In the genomic region with DNA sequence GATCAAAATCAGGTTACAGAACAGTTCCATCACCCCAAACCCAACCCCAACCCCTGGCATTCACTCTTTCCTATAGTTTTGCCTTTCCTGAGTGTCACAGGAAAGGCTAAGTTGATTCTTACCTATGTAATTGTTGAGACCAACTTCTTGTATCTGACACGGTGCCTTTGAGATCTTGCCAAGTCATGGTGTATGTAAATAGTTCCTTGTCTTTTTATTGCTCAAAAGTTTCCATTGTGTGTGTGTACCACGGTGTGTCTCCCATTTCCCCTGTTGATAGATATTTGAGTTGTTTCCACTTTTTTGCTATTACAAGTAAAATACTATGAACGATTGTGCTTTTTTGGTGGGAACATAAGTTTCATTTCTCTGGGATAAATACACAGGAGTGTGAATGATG, we compare ENCODE assay signal across 28 cellular contexts. TPM values are rescaled to one million over a fixed set of nuclear protein-coding genes. Genes with fewer than 3 reads are reported as not detected.
"Had no signal": no experiment of that assay in that cellular context is flagged by ENCODE, and none has a peak within 500 bp of the region (broad histone marks: within the 10 kb centered on the region; RNA-seq: fewer than 3 reads in every experiment).

No MANE protein-coding gene starts in this region.

- H3K4me3 ChIP-seq: gastroesophageal sphincter, heart right ventricle, neural progenitor cell, psoas muscle, tibial artery, uterus had no signal

- DNase-seq: activated CD4-positive, alpha-beta T cell treated with anti-CD3 and anti-CD28 coated beads, Interleukin-2, amount 10 ng/mL, durations not matched to agents 7 days and 5 days; activated CD8-positive, alpha-beta T cell treated with anti-CD3 and anti-CD28 coated beads, Interleukin-2, amount 10 ng/mL, durations not matched to agents 7 days and 5 days; activated naive CD4-positive, alpha-beta T cell treated with Interleukin-2 at 50 U/mL for 16 hours; activated naive CD8-positive, alpha-beta T cell treated with anti-CD3 and anti-CD28 coated beads, Interleukin-2, amount 10 ng/mL, durations not matched to agents 7 days and 5 days; activated T-cell treated with anti-CD3 and anti-CD28 coated beads, Interleukin-2, amount 50 U/mL, for 24 hours; amygdala; endodermal cell; heart right ventricle; immature natural killer cell; kidney glomerular epithelial cell; mesenchymal stem cell; naive thymus-derived CD4-positive, alpha-beta T cell; psoas muscle; right cardiac atrium; stimulated activated naive CD8-positive, alpha-beta T cell treated with anti-CD3 and anti-CD28 coated beads, Interleukin-15, Interleukin-2, amounts not matched to agents 100 U/mL and 50 U/mL, for 24 hours; substantia nigra; tibial artery; uterus had no signal

- H3K27ac Mint-ChIP-seq: activated CD4-positive, alpha-beta T cell treated with anti-CD3 and anti-CD28 coated beads, Interleukin-2, amount 10 ng/mL, durations not matched to agents 7 days and 5 days; activated CD8-positive, alpha-beta T cell treated with anti-CD3 and anti-CD28 coated beads, Interleukin-2, amount 10 ng/mL, durations not matched to agents 7 days and 5 days; activated naive CD8-positive, alpha-beta T cell treated with anti-CD3 and anti-CD28 coated beads, Interleukin-2, amount 10 ng/mL, durations not matched to agents 7 days and 5 days; activated T-cell treated with anti-CD3 and anti-CD28 coated beads, Interleukin-2, amount 50 U/mL, for 24 hours; activated T-helper 2 cell treated with anti-CD3 and anti-CD28 coated beads, Interferon-gamma antibody, Interleukin-2, Interleukin-4, amounts not matched to agents 10 μg/mL and 5 μg/mL and 100 μg/mL, durations not matched to agents 14 hours and 24 hours and 36 hours; endodermal cell; immature natural killer cell; naive thymus-derived CD4-positive, alpha-beta T cell; neural progenitor cell had no signal

- H3K27ac ChIP-seq: gastroesophageal sphincter, heart right ventricle, neural progenitor cell, psoas muscle, tibial artery, uterus had no signal

- H3K36me3 ChIP-seq: gastroesophageal sphincter, heart right ventricle, neural progenitor cell, tibial artery, uterus had no signal

- H3K9me3 Mint-ChIP-seq: activated CD4-positive, alpha-beta T cell treated with anti-CD3 and anti-CD28 coated beads, Interleukin-2, amount 10 ng/mL, durations not matched to agents 7 days and 5 days; activated naive CD8-positive, alpha-beta T cell treated with anti-CD3 and anti-CD28 coated beads, Interleukin-2, amount 10 ng/mL, durations not matched to agents 7 days and 5 days; activated T-cell treated with anti-CD3 and anti-CD28 coated beads, Interleukin-2, amount 50 U/mL, for 24 hours; activated T-helper 2 cell treated with anti-CD3 and anti-CD28 coated beads, Interferon-gamma antibody, Interleukin-2, Interleukin-4, amounts not matched to agents 10 μg/mL and 5 μg/mL and 100 μg/mL, durations not matched to agents 14 hours and 24 hours and 36 hours; endodermal cell; immature natural killer cell; neural progenitor cell had no signal

- H3K4me1 Mint-ChIP-seq: activated CD4-positive, alpha-beta T cell treated with anti-CD3 and anti-CD28 coated beads, Interleukin-2, amount 10 ng/mL, durations not matched to agents 7 days and 5 days; activated naive CD8-positive, alpha-beta T cell treated with anti-CD3 and anti-CD28 coated beads, Interleukin-2, amount 10 ng/mL, durations not matched to agents 7 days and 5 days; immature natural killer cell; neural progenitor cell had no signal

- H3K4me3 Mint-ChIP-seq: activated CD4-positive, alpha-beta T cell treated with anti-CD3 and anti-CD28 coated beads, Interleukin-2, amount 10 ng/mL, durations not matched to agents 7 days and 5 days; activated CD8-positive, alpha-beta T cell treated with anti-CD3 and anti-CD28 coated beads, Interleukin-2, amount 10 ng/mL, durations not matched to agents 7 days and 5 days; activated naive CD8-positive, alpha-beta T cell treated with anti-CD3 and anti-CD28 coated beads, Interleukin-2, amount 10 ng/mL, durations not matched to agents 7 days and 5 days; activated T-cell treated with anti-CD3 and anti-CD28 coated beads, Interleukin-2, amount 50 U/mL, for 24 hours; endodermal cell; immature natural killer cell; naive thymus-derived CD4-positive, alpha-beta T cell; neural progenitor cell had no signal

- ATAC-seq: activated CD4-positive, CD25-positive, alpha-beta regulatory T cell treated with anti-CD3 and anti-CD28 coated beads, Interleukin-2, amount 50 U/mL, for 24 hours; activated CD8-positive, alpha-beta T cell treated with anti-CD3 and anti-CD28 coated beads, Interleukin-2, amount 10 ng/mL, durations not matched to agents 7 days and 5 days; gastroesophageal sphincter; heart right ventricle; naive thymus-derived CD4-positive, alpha-beta T cell; psoas muscle; right cardiac atrium; stimulated activated naive CD8-positive, alpha-beta T cell treated with anti-CD3 and anti-CD28 coated beads, Interleukin-15, Interleukin-2, amounts not matched to agents 100 U/mL and 50 U/mL, for 24 hours had no signal

- H3K4me1 ChIP-seq: gastroesophageal sphincter, heart right ventricle, neural progenitor cell, psoas muscle, tibial artery, uterus had no signal

- H3K27me3 ChIP-seq: neural progenitor cell, tibial artery, uterus had no signal

- H3K9ac ChIP-seq: neural progenitor cell had no signal

- H3K9me3 ChIP-seq: gastroesophageal sphincter, heart right ventricle, psoas muscle, tibial artery, uterus had no signal

- H2AFZ ChIP-seq: neural progenitor cell had no signal

- H3K36me3 Mint-ChIP-seq: activated naive CD8-positive, alpha-beta T cell treated with anti-CD3 and anti-CD28 coated beads, Interleukin-2, amount 10 ng/mL, durations not matched to agents 7 days and 5 days; immature natural killer cell; naive thymus-derived CD4-positive, alpha-beta T cell; neural progenitor cell had no signal

- H3K4me2 ChIP-seq: neural progenitor cell had no signal

RNA-seq across cellular contexts. Expression of a gene that starts 3.3 kb away (rescaled TPM):
- total RNA-seq: activated CD4-positive, alpha-beta T cell treated with anti-CD3 and anti-CD28 coated beads, Interleukin-2, amount 10 ng/mL, durations not matched to agents 7 days and 5 days; activated CD8-positive, alpha-beta T cell treated with anti-CD3 and anti-CD28 coated beads, Interleukin-2, amount 10 ng/mL, durations not matched to agents 7 days and 5 days; activated naive CD8-positive, alpha-beta T cell treated with anti-CD3 and anti-CD28 coated beads, Interleukin-2, amount 10 ng/mL, durations not matched to agents 7 days and 5 days; cardiac septum; gastroesophageal sphincter; mucosa of gallbladder; osteoblast; psoas muscle; skeletal muscle tissue had no signal
- polyA plus RNA-seq: heart right ventricle; immature natural killer cell; liver; naive thymus-derived CD4-positive, alpha-beta T cell; psoas muscle had no signal

RNA-seq across cellular contexts. Expression of a gene that starts 20.3 kb away (rescaled TPM):
- total RNA-seq: activated CD4-positive, alpha-beta T cell treated with anti-CD3 and anti-CD28 coated beads, Interleukin-2, amount 10 ng/mL, durations not matched to agents 7 days and 5 days; activated CD8-positive, alpha-beta T cell treated with anti-CD3 and anti-CD28 coated beads, Interleukin-2, amount 10 ng/mL, durations not matched to agents 7 days and 5 days; activated naive CD8-positive, alpha-beta T cell treated with anti-CD3 and anti-CD28 coated beads, Interleukin-2, amount 10 ng/mL, durations not matched to agents 7 days and 5 days; activated T-helper 2 cell treated with anti-CD3 and anti-CD28 coated beads, Interferon-gamma antibody, Interleukin-2, Interleukin-4, amounts not matched to agents 10 μg/mL and 5 μg/mL and 100 μg/mL, durations not matched to agents 14 hours and 24 hours and 36 hours; cardiac septum; gastroesophageal sphincter; heart right ventricle; liver; mucosa of gallbladder; naive thymus-derived CD4-positive, alpha-beta T cell; osteoblast; psoas muscle; right cardiac atrium; skeletal muscle tissue; uterus had no signal
- polyA plus RNA-seq: esophagus; heart right ventricle; immature natural killer cell; liver; naive thymus-derived CD4-positive, alpha-beta T cell; psoas muscle; right cardiac atrium had no signal
